In genomic region chr15:32873292-32874114, GRCh38 we compare ENCODE assay signal across 18 cellular contexts.
A peak's percentile ranks its signal among the peaks of the same experiment; 100 is the strongest.
DNase-seq lines count a peak whose midpoint lies in the region; ATAC-seq and TF ChIP-seq lines count a peak whose summit lies in the region.
"Had no signal": no experiment of that assay in that cellular context is flagged by ENCODE, and none has a peak within 500 bp of the region (broad histone marks: within the 10 kb centered on the region; RNA-seq: fewer than 3 reads in every experiment).

No MANE protein-coding gene starts in this region.

- peak overlapping the region; percentile 71 for H3K27ac ChIP-seq in left ventricle myocardium inferior (replicated peaks)

- peaks cover 10% of the 10 kb centered on the region for H3K4me1 Mint-ChIP-seq in neural crest cell

- intact Hi-C loops in left ventricle myocardium inferior (cut with micrococcal nuclease), result no loop called here
- intact Hi-C loops in cardiac septum (cut with DNase I), result loop anchor here (10.0 kb wide), 2 partner anchors 61 to 189 kb away; no protein-coding TSS in a partner anchor
- intact Hi-C loops in posterior vena cava (cut with DNase I), result no loop called here

- TF ChIP-seq CTCF in left ventricle myocardium inferior (IDR thresholded peaks at IDR 0.05; ENCODE audit: borderline replicate concordance) (no peak), fibroblast of mammary gland (conservative IDR thresholded peaks at IDR 0.05; ENCODE audit: control insufficient read depth, insufficient read depth, low read depth, low read length) (no peak), neural crest cell (conservative IDR thresholded peaks at IDR 0.05) (no peak)

- H3K27me3 Mint-ChIP-seq in neural crest cell (ENCODE audit: low read depth), result no peaks in the 10 kb centered on the region
- H3K27me3 Mint-ChIP-seq: type B pancreatic cell had no signal

- no peaks in the 10 kb centered on the region for H3K9me3 ChIP-seq in left ventricle myocardium inferior (replicated peaks)

- ATAC-seq in HG02938 (IDR thresholded peaks at IDR 0.05; ENCODE audit: unreplicated experiment), result no peak
- ATAC-seq: esophagus mucosa had no signal

- no peaks in the 10 kb centered on the region for H3K27me3 ChIP-seq in left ventricle myocardium inferior (ENCODE audit: low read depth)

- H3K4me3 ChIP-seq in left ventricle myocardium inferior (no peak overlapping the region), fibroblast of mammary gland (ENCODE audit: control insufficient read depth, low read depth, low read length) (no peak overlapping the region)

- no peak for DNase-seq in left ventricle myocardium inferior
- no peak for DNase-seq in cardiac septum (ENCODE audit: low spot score)
- peak; percentile 69 for DNase-seq in fibroblast of mammary gland (ENCODE audit: low read depth)
- DNase-seq in neural crest cell (ENCODE audit: low read depth, low spot score), result no peak
- no peak for DNase-seq in posterior vena cava (ENCODE audit: low spot score)
- no peak for DNase-seq in NCI-H524 (lab: John Stamatoyannopoulos, UW)
- DNase-seq in CD1c-positive myeloid dendritic cell (ENCODE audit: extremely low spot score), result no peak
- DNase-seq: amygdala; COR-L47; cortex of kidney; NCI-H2171 treated with DMSO at 0.1 percent for 48 hours; stimulated activated CD4-positive, alpha-beta T cell treated with anti-CD3 and anti-CD28 coated beads, Interleukin-1b, Interleukin-23, amount 100 ng/mL, for 48 hours; stimulated activated CD8-positive, alpha-beta memory T cell treated with anti-CD3 and anti-CD28 coated beads, Interleukin-4, amount 100 ng/mL, for 48 hours had no signal

- H3K9me3 Mint-ChIP-seq in neural crest cell, result no peaks in the 10 kb centered on the region
- H3K9me3 Mint-ChIP-seq: activated T-helper 2 cell treated with anti-CD3 and anti-CD28 coated beads, Interferon-gamma antibody, Interleukin-2, Interleukin-4, amounts not matched to agents 10 μg/mL and 5 μg/mL and 100 μg/mL, durations not matched to agents 14 hours and 24 hours and 36 hours; type B pancreatic cell had no signal

- no peak overlapping the region for H3K4me3 Mint-ChIP-seq in neural crest cell
- H3K4me3 Mint-ChIP-seq: type B pancreatic cell had no signal

- H3K4me1 ChIP-seq in left ventricle myocardium inferior, result no peaks in the 10 kb centered on the region

- peak overlapping the region; percentile 23 for H3K27ac Mint-ChIP-seq in neural crest cell (ENCODE audit: unreplicated experiment)
- H3K27ac Mint-ChIP-seq: activated T-helper 2 cell treated with anti-CD3 and anti-CD28 coated beads, Interferon-gamma antibody, Interleukin-2, Interleukin-4, amounts not matched to agents 10 μg/mL and 5 μg/mL and 100 μg/mL, durations not matched to agents 14 hours and 24 hours and 36 hours; progenitor cell of endocrine pancreas; type B pancreatic cell had no signal

- no peaks in the 10 kb centered on the region for H3K36me3 Mint-ChIP-seq in neural crest cell (ENCODE audit: low read depth)

- H3K36me3 ChIP-seq in left ventricle myocardium inferior, result no peaks in the 10 kb centered on the region
